Comparison of ENCODE assay signal across 17 cellular contexts in genomic region chr22:20439928-20440575, GRCh38.
"Had no signal": no experiment of that assay in that cellular context is flagged by ENCODE, and none has a peak within 500 bp of the region (broad histone marks: within the 10 kb centered on the region; RNA-seq: fewer than 3 reads in every experiment).

No MANE protein-coding gene starts in this region.

- H3K9ac ChIP-seq: neural progenitor cell, parathyroid adenoma had no signal

- H3K9me3 ChIP-seq: body of pancreas, testis, uterus had no signal

- H2AFZ ChIP-seq: neural progenitor cell, parathyroid adenoma had no signal

- H3K4me2 ChIP-seq: neural progenitor cell had no signal

- ATAC-seq: body of pancreas; foreskin keratinocyte; left ventricle myocardium superior; right cardiac atrium; stimulated activated naive CD8-positive, alpha-beta T cell treated with anti-CD3 and anti-CD28 coated beads, Interleukin-15, Interleukin-2, amounts not matched to agents 100 U/mL and 50 U/mL, for 24 hours; T-cell had no signal

- H3K4me3 Mint-ChIP-seq: activated CD4-positive, alpha-beta memory T cell treated with anti-CD3 and anti-CD28 coated beads for 36 hours had no signal

- H3K36me3 ChIP-seq: neural progenitor cell, uterus had no signal

- H3K79me2 ChIP-seq: parathyroid adenoma had no signal

- H3K27ac Mint-ChIP-seq: activated CD4-positive, alpha-beta memory T cell treated with anti-CD3 and anti-CD28 coated beads for 36 hours; neural progenitor cell; T-cell had no signal

- H3K27ac ChIP-seq: body of pancreas, dorsolateral prefrontal cortex, foreskin keratinocyte, neural progenitor cell, parathyroid adenoma, SK-N-MC, testis, VCaP had no signal

- H3K4me3 ChIP-seq: body of pancreas, neural progenitor cell, SK-N-MC, testis, uterus had no signal

- H3K9me3 Mint-ChIP-seq: activated CD4-positive, alpha-beta memory T cell treated with anti-CD3 and anti-CD28 coated beads for 36 hours; neural progenitor cell; T-cell had no signal

- DNase-seq: activated CD4-positive, alpha-beta memory T cell treated with anti-CD3 and anti-CD28 coated beads for 36 hours; activated T-cell treated with anti-CD3 and anti-CD28 coated beads, Interleukin-2, amount 50 U/mL, for 48 hours; foreskin keratinocyte; left ventricle myocardium superior; mesendoderm; stimulated activated CD4-positive, alpha-beta T cell treated with anti-CD3 and anti-CD28 coated beads, Interleukin-2, amount 100 ng/mL, for 24 hours; stimulated activated naive CD8-positive, alpha-beta T cell treated with anti-CD3 and anti-CD28 coated beads, Interleukin-15, Interleukin-2, amounts not matched to agents 100 U/mL and 50 U/mL, for 24 hours; testis; uterus had no signal

- H3K27me3 ChIP-seq: testis, uterus had no signal

- H3K4me1 ChIP-seq: neural progenitor cell, parathyroid adenoma had no signal
